In genomic region chr1:66930823-66931174, GRCh38 we compare ENCODE assay signal across 8 cellular contexts. TPM values are rescaled to one million over a fixed set of nuclear protein-coding genes. Genes with fewer than 3 reads are reported as not detected.
DNase-seq lines count a peak whose midpoint lies in the region; ATAC-seq and TF ChIP-seq lines count a peak whose summit lies in the region.

No MANE protein-coding gene starts in this region.

- TF ChIP-seq POLR2A in Peyer's patch (IDR thresholded peaks at IDR 0.05) = no peak
- TF ChIP-seq POLR2A in esophagus squamous epithelium (IDR thresholded peaks at IDR 0.05) = no peak

- TF ChIP-seq CTCF in Peyer's patch (IDR thresholded peaks at IDR 0.05) = no peak
- TF ChIP-seq CTCF in esophagus squamous epithelium (IDR thresholded peaks at IDR 0.05) = no peak
- TF ChIP-seq CTCF in psoas muscle (IDR thresholded peaks at IDR 0.05) = no peak

- H3K27me3 ChIP-seq in Peyer's patch (no peaks in the 10 kb centered on the region), esophagus squamous epithelium (no peaks in the 10 kb centered on the region), psoas muscle (ENCODE audit: insufficient read depth in 3 of 3, low read length in 2 of 3) (no peaks in the 10 kb centered on the region)

- H3K27ac ChIP-seq in Peyer's patch (peak overlapping the region; percentile 95 to 97 (median 95)), esophagus squamous epithelium (peak overlapping the region; percentile 97 to 99 (median 98)), psoas muscle (peak overlapping the region; percentile 94)

- no peaks in the 10 kb centered on the region for H3K36me3 ChIP-seq in Peyer's patch
- no peaks in the 10 kb centered on the region for H3K36me3 ChIP-seq in esophagus squamous epithelium
- no peaks in the 10 kb centered on the region for H3K36me3 ChIP-seq in psoas muscle (ENCODE audit: insufficient read depth in 1 of 2, low read depth in 1 of 2)

- H3K4me1 ChIP-seq in Peyer's patch (peaks cover 0 to 44% (median 3%) of the 10 kb centered on the region in 4 donors), esophagus squamous epithelium (peaks cover 9 to 81% (median 24%) of the 10 kb centered on the region in 3 donors), psoas muscle (peaks cover 64% of the 10 kb centered on the region)

- intact Hi-C loops in esophagus squamous epithelium (cut with DNase I) = no loop called here
- intact Hi-C loops in psoas muscle (cut with DNase I) = loop anchor here (5.0 to 10.0 kb wide), 2 partner anchors 122 to 124 kb away; partner anchors contain the start of gene SLC35D1 (in 2 of the 2)

- H3K4me3 ChIP-seq in Peyer's patch = peak overlapping the region; percentile 70 to 86 (median 83)
- peak overlapping the region; percentile 81 to 97 (median 92) for H3K4me3 ChIP-seq in esophagus squamous epithelium
- H3K4me3 ChIP-seq in psoas muscle = peak overlapping the region; percentile 83

- H3K9me3 ChIP-seq in Peyer's patch (no peaks in the 10 kb centered on the region), esophagus squamous epithelium (no peaks in the 10 kb centered on the region), psoas muscle (no peaks in the 10 kb centered on the region)

- DNase-seq in Peyer's patch (no peak), esophagus squamous epithelium (lab: John Stamatoyannopoulos, UW) (no peak), psoas muscle (no peak), A172 (ENCODE audit: low spot score) (no peak), NCI-H446 treated with DMSO at 0.1 percent for 48 hours (lab: John Stamatoyannopoulos, UW) (no peak)
- DNase-seq in activated effector memory CD4-positive, alpha-beta T cell treated with Interleukin-2 at 50 U/mL for 16 hours = no peak

- WGBS in esophagus squamous epithelium, 2 donors = 0% methylated on average over 6 of the region's 6 CpGs
- 0 to 1% (median 1%) methylated on average over 6 of the region's 6 CpGs for WGBS in psoas muscle, 3 donors

- ATAC-seq in GM18511 (IDR thresholded peaks at IDR 0.05; ENCODE audit: unreplicated experiment) = peak; percentile 1
- no peak for ATAC-seq in psoas muscle
- no peak for ATAC-seq in activated CD4-positive, CD25-positive, alpha-beta regulatory T cell treated with anti-CD3 and anti-CD28 coated beads, Interleukin-2, amount 50 U/mL, for 24 hours

RNA-seq across cellular contexts. Expression of gene MIER1, which starts 6.0 kb away (rescaled TPM):
- total RNA-seq in Peyer's patch = 10 to 100 TPM; 25.3 to 56.1 (median 39.5) TPM
- total RNA-seq in esophagus squamous epithelium = 10 to 100 TPM; 17.6 to 34.0 (median 24.4) TPM
- 10 to 100 TPM; 12.9 to 18.9 (median 15.2) TPM for total RNA-seq in psoas muscle
- 10 to 100 TPM in 2 of 3 donors, 1 to 10 TPM in 1; 6.4 to 13.1 (median 10.5) TPM for polyA plus RNA-seq in psoas muscle
- total RNA-seq in A172 (2014; rRNA removed; shearing (Covaris generic)) = 36.1 and 41.1 TPM in 2 replicates

RNA-seq across cellular contexts. Expression of gene DNAI4, which starts 6.1 kb away (rescaled TPM):
- total RNA-seq in Peyer's patch (10 to 100 TPM in 1 of 4 donors, 1 to 10 TPM in 3; 1.8 to 12.4 (median 3.3) TPM), esophagus squamous epithelium (1 to 10 TPM in 1 of 4 donors, under 1 TPM in 2, not detected in 1; 0.29 to 4.8 (median 0.35) TPM), psoas muscle (1 to 10 TPM; 4.5 to 6.5 (median 5.3) TPM)
- under 1 TPM; 0.18 to 0.43 (median 0.21) TPM for polyA plus RNA-seq in psoas muscle
- total RNA-seq in A172 (2014; rRNA removed; shearing (Covaris generic)) = 0.93 and 1.5 TPM in 2 replicates
